13 cellular contexts compared by ENCODE assay signal in the genomic region with DNA sequence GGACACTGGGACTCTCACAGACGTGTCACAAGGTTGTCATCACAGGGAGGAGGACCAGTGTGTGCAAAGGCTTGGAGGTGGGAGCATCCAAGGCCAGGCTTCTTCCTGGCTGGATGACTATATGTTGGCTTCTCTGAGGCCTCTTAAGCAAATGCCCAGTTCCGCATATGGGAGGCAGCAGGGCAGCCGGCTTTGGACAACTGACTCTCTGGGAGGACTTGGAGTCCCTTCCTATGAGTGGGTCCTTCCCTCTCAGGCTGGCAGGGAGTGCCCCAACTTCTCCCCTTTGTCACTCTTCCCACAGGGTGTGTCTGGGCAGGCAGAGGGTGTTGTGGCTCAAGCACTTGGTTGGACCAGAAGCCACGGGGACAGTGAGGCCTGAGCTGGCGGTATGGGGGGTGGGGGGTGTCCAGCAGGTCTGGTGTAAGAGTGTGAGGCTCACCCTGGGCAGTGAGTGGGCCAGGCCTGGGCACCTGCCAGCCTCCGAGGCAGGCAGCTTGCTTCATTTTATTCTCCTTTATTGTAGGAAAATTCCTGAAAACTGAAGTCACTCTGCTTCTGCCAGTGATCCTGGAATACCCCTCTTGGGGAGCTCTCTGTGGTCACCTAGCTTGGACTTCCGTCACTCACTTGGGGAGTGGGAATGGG. TPM values are rescaled to one million over a fixed set of nuclear protein-coding genes. Genes with fewer than 3 reads are reported as not detected.
DNase-seq lines count a peak whose midpoint lies in the region; ATAC-seq and TF ChIP-seq lines count a peak whose summit lies in the region.
"Had no signal": no experiment of that assay in that cellular context is flagged by ENCODE, and none has a peak within 500 bp of the region (broad histone marks: within the 10 kb centered on the region; RNA-seq: fewer than 3 reads in every experiment).

No MANE protein-coding gene starts in this region.

- no peak overlapping the region for H3K9ac ChIP-seq in endodermal cell (ENCODE audit: extremely low read depth, low read length, poor library complexity, severe bottlenecking)

- no peak overlapping the region for H3K27ac Mint-ChIP-seq in endodermal cell
- H3K27ac Mint-ChIP-seq: CD4-positive, alpha-beta memory T cell had no signal

- no peaks in the 10 kb centered on the region for H3K36me3 Mint-ChIP-seq in endodermal cell (ENCODE audit: low read depth)
- H3K36me3 Mint-ChIP-seq: CD4-positive, alpha-beta memory T cell had no signal

- peaks cover 7% of the 10 kb centered on the region for H3K27me3 ChIP-seq in endodermal cell (ENCODE audit: control insufficient read depth, insufficient read depth, low read length, poor library complexity, severe bottlenecking)

- no peaks in the 10 kb centered on the region for H3K4me1 ChIP-seq in endodermal cell (ENCODE audit: control insufficient read depth, insufficient read depth, low read length)

- H3K27ac ChIP-seq in KOPT-K1 (ENCODE audit: low read depth, low read length, poor library complexity, severe bottlenecking) (peak overlapping the region; percentile 95), endodermal cell (ENCODE audit: low read depth, low read length) (peak overlapping the region; percentile 24)

- 65 to 79% methylated on average over 2 to 7 of the region's 7 CpGs for WGBS in endodermal cell (ENCODE audit: insufficient coverage in 1 of 2, insufficient read length in 1 of 2), 2 experiments

- H3K27me3 Mint-ChIP-seq in endodermal cell (ENCODE audit: insufficient read depth), result peaks cover 10% of the 10 kb centered on the region
- H3K27me3 Mint-ChIP-seq: CD4-positive, alpha-beta memory T cell had no signal

- H3K4me3 Mint-ChIP-seq in endodermal cell, result no peak overlapping the region
- H3K4me3 Mint-ChIP-seq: CD4-positive, alpha-beta memory T cell had no signal

- TF ChIP-seq CTCF in endodermal cell (conservative IDR thresholded peaks at IDR 0.05), result no peak

- DNase-seq in ACHN, result peak; percentile 86
- DNase-seq in endodermal cell, result no peak
- peak; percentile 39 for DNase-seq in midbrain (lab: John Stamatoyannopoulos, UW)
- DNase-seq in OCI-M2 (lab: John Stamatoyannopoulos, UW; ENCODE audit: unreplicated experiment), result no peak
- DNase-seq in NCI-H510A (lab: John Stamatoyannopoulos, UW), result no peak
- DNase-seq in activated gamma-delta T cell (lab: John Stamatoyannopoulos, UW), result no peak
- DNase-seq: activated T-cell treated with anti-CD3 and anti-CD28 coated beads for 4 hours; CD4-positive, alpha-beta memory T cell; HCEC 1CT; SW 1271 had no signal

- in situ Hi-C loops in ACHN (cut with HindIII; ENCODE audit: low pct_ligation_motif_present, low pct_unique_long_range_greater_than_20kb, low sequenced_read_pairs), result no loop called here

- H3K36me3 ChIP-seq in KOPT-K1 (ENCODE audit: insufficient read depth, low read length) (peaks cover 10% of the 10 kb centered on the region; the same call in 1 of the 2 replicates), endodermal cell (ENCODE audit: control insufficient read depth, insufficient read depth, low read length) (no peaks in the 10 kb centered on the region)

- no peaks in the 10 kb centered on the region for H3K4me1 Mint-ChIP-seq in endodermal cell

- no peaks in the 10 kb centered on the region for H3K9me3 Mint-ChIP-seq in endodermal cell
- H3K9me3 Mint-ChIP-seq: CD4-positive, alpha-beta memory T cell had no signal

- no peak overlapping the region for H3K4me3 ChIP-seq in endodermal cell (ENCODE audit: low read length)

- H3K9me3 ChIP-seq in KOPT-K1 (ENCODE audit: insufficient read depth, low read length, poor library complexity, severe bottlenecking) (no peaks in the 10 kb centered on the region), endodermal cell (ENCODE audit: control insufficient read depth, low read length) (no peaks in the 10 kb centered on the region)

- no peak for ATAC-seq in GM18861 (IDR thresholded peaks at IDR 0.05; ENCODE audit: unreplicated experiment)

RNA-seq across cellular contexts. Expression of gene ADGRG1, which starts 14.9 kb away (rescaled TPM):
- total RNA-seq in endodermal cell, result under 1 TPM; 0.64 TPM
- polyA plus RNA-seq in endodermal cell (2013, experiment 1 of 2), result 122 TPM
- polyA plus RNA-seq in endodermal cell (2013, experiment 2 of 2), result 97.9 TPM

RNA-seq across cellular contexts. Expression of gene ADGRG3, which starts 24.8 kb away (rescaled TPM):
- not detected for total RNA-seq in endodermal cell
- 0.39 TPM for polyA plus RNA-seq in endodermal cell (2013, experiment 1 of 2)
- polyA plus RNA-seq in endodermal cell (2013, experiment 2 of 2), result 0.21 TPM
- total RNA-seq: CD4-positive, alpha-beta memory T cell had no signal
- polyA plus RNA-seq: CD4-positive, alpha-beta memory T cell had no signal

RNA-seq across cellular contexts. Expression of gene DRC7, which starts 51.3 kb away (rescaled TPM):
- 1 to 10 TPM; 1.6 to 1.8 TPM for total RNA-seq in endodermal cell
- polyA plus RNA-seq in endodermal cell (2013, experiment 1 of 2), result 0.25 TPM
- polyA plus RNA-seq in endodermal cell (2013, experiment 2 of 2), result 0.46 TPM
- total RNA-seq: CD4-positive, alpha-beta memory T cell; mesenteric fat pad had no signal
- polyA plus RNA-seq: CD4-positive, alpha-beta memory T cell had no signal

Comparison
In these comparisons a context has a peak if more than half of its experiments do, and no peak if none do; other contexts are left out.
1. DNase-seq: peak in ACHN (single experiment) and midbrain (single experiment); none in endodermal cell (single experiment), OCI-M2 (single experiment), NCI-H510A (single experiment) and activated gamma-delta T cell (single experiment).